11 cellular contexts compared by ENCODE assay signal in the genomic region with DNA sequence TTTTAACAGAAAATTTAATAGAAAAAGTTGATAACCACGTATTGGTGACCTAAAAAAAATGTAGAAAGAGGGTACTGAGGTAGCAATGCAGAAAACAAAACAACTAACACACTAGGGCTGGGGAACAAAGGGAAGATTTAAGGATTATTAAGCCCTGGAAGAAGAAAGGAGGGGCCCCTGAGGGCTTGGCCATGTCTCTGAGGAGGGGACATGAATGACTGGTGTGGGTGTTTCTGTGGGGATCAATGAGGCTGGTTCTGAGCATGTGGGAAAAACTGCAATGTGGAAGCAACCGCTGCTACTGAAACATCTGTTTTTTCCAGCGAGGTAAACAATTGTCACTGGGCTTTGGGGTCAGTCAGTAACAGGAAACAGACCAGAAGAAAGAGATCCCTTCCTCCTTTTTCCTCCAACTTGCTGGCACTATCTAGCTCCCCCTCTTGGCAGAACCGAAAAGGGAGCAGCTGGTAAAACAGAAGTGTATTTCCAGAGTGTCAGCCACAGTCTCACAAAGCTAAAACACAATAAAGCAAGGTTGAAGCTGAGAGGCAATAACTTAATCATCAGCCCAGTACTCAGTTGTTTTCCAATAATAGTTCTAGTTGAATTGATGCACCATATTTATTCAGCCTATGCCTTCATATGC. TPM values are rescaled to one million over a fixed set of nuclear protein-coding genes. Genes with fewer than 3 reads are reported as not detected.
DNase-seq lines count a peak whose midpoint lies in the region; ATAC-seq, FAIRE-seq and TF ChIP-seq lines count a peak whose summit lies in the region.
"Had no signal": no experiment of that assay in that cellular context is flagged by ENCODE, and none has a peak within 500 bp of the region (broad histone marks: within the 10 kb centered on the region; RNA-seq: fewer than 3 reads in every experiment).

No MANE protein-coding gene starts in this region.

- CTCF ChIA-PET in K562 (lab: Yijun Ruan, JAX; ENCODE audit: low intra/inter-chr PET ratio) = no interaction called here
- CTCF ChIA-PET in T-cell (lab: Charles Lee) = no interaction called here

- no peaks in the 10 kb centered on the region for H3K9me3 ChIP-seq in K562 (replicated peaks; ENCODE audit: control insufficient read depth, insufficient read depth, low read depth, low read length)

- H3K4me3 Mint-ChIP-seq in mesothelial cell of epicardium (no peak overlapping the region), T-cell (no peak overlapping the region)
- H3K4me3 Mint-ChIP-seq in natural killer cell treated with Interleukin-12 subunit alpha and Interleukin-12 subunit beta and Interleukin-15 and Interleukin-18, amount 100 ng/mL, for 72 hours = no peak overlapping the region

- TF ChIP-seq CTCF in LNCaP clone FGC (IDR thresholded peaks at IDR 0.05; ENCODE audit: control insufficient read depth, extremely low read depth, insufficient read depth) (peak; percentile 28; the same call in 1 of the 2 replicates), K562 (IDR thresholded peaks at IDR 0.05 in 2 of 3, conservative IDR thresholded peaks at IDR 0.05 in 1 of 3; ENCODE audit: insufficient read depth in 2 of 3, low read depth in 1 of 3, low read length in 3 of 3) (peak; percentile 59 to 67 (median 59)), mesothelial cell of epicardium (IDR thresholded peaks at IDR 0.05; ENCODE audit: unreplicated experiment) (peak; percentile 30)

- no peaks in the 10 kb centered on the region for H3K27me3 Mint-ChIP-seq in mesothelial cell of epicardium (ENCODE audit: low read depth)
- H3K27me3 Mint-ChIP-seq in T-cell = no peaks in the 10 kb centered on the region
- no peaks in the 10 kb centered on the region for H3K27me3 Mint-ChIP-seq in natural killer cell treated with Interleukin-12 subunit alpha and Interleukin-12 subunit beta and Interleukin-15 and Interleukin-18, amount 100 ng/mL, for 72 hours

- no peak for TF ChIP-seq EP300 in K562 (IDR thresholded peaks at IDR 0.05; ENCODE audit: low read length)

- peak; percentile 70 for FAIRE-seq in K562 (lab: Jason Lieb, UNC)

- H2AFZ ChIP-seq in K562 (ENCODE audit: low read depth, low read length) = no peak overlapping the region

- H3K27ac ChIP-seq in K562 (ENCODE audit: extremely low read depth, low read depth, low read length) = no peak overlapping the region
- H3K27ac ChIP-seq: SJSA1 had no signal

- H3K4me3 ChIP-seq in LNCaP clone FGC (ENCODE audit: low read depth, low read length) = no peak overlapping the region
- no peak overlapping the region for H3K4me3 ChIP-seq in K562
- H3K4me3 ChIP-seq: SJSA1 had no signal

- H3K9me1 ChIP-seq in K562 (ENCODE audit: control insufficient read depth, insufficient read depth, low read length) = no peaks in the 10 kb centered on the region

- peaks cover 2% of the 10 kb centered on the region for H3K36me3 Mint-ChIP-seq in mesothelial cell of epicardium
- peaks cover 17% of the 10 kb centered on the region for H3K36me3 Mint-ChIP-seq in T-cell
- peaks cover 9% of the 10 kb centered on the region for H3K36me3 Mint-ChIP-seq in natural killer cell treated with Interleukin-12 subunit alpha and Interleukin-12 subunit beta and Interleukin-15 and Interleukin-18, amount 100 ng/mL, for 72 hours

- no peak for TF ChIP-seq POLR2A in K562 (conservative IDR thresholded peaks at IDR 0.05)

- 7% methylated on average over 4 of the region's 4 CpGs for WGBS in K562 (ENCODE audit: insufficient coverage, low coverage, missing lambda C conversion rate)

- peak; percentile 85 for ATAC-seq in K562
- ATAC-seq in T-cell (replicated peaks in 1 of 4) = no peak
- no peak for ATAC-seq in natural killer cell treated with Interleukin-12 subunit alpha and Interleukin-12 subunit beta and Interleukin-15 and Interleukin-18, amount 100 ng/mL, for 72 hours
- no peak for ATAC-seq in HG02610 (IDR thresholded peaks at IDR 0.05; ENCODE audit: unreplicated experiment)

- POLR2A ChIA-PET in K562 (lab: Yijun Ruan, JAX) = interaction anchor here (0.7 kb wide), 1 partner anchor 116 kb away, joined by 3 read pairs; no protein-coding TSS in a partner anchor
- POLR2A ChIA-PET in T-cell (lab: Charles Lee) = no interaction called here

- H3K4me1 Mint-ChIP-seq in mesothelial cell of epicardium (no peaks in the 10 kb centered on the region), T-cell (no peaks in the 10 kb centered on the region)
- H3K4me1 Mint-ChIP-seq in natural killer cell treated with Interleukin-12 subunit alpha and Interleukin-12 subunit beta and Interleukin-15 and Interleukin-18, amount 100 ng/mL, for 72 hours (ENCODE audit: low read depth in 2 of 2) = no peaks in the 10 kb centered on the region

- peak in 1 of 2 experiments; percentile 39; a peak in 2 of 4 replicates for TF ChIP-seq RAD21 in K562 (CRISPR knock-in tag; conservative IDR thresholded peaks at IDR 0.05 in 1 of 2, IDR thresholded peaks at IDR 0.05 in 1 of 2)

- peaks cover 26% of the 10 kb centered on the region for H3K9me3 Mint-ChIP-seq in mesothelial cell of epicardium
- H3K9me3 Mint-ChIP-seq in T-cell = peaks cover 5 to 29% (median 11%) of the 10 kb centered on the region in 3 donors
- no peaks in the 10 kb centered on the region for H3K9me3 Mint-ChIP-seq in natural killer cell treated with Interleukin-12 subunit alpha and Interleukin-12 subunit beta and Interleukin-15 and Interleukin-18, amount 100 ng/mL, for 72 hours

- H3K27ac Mint-ChIP-seq in mesothelial cell of epicardium (no peak overlapping the region), T-cell (no peak overlapping the region)
- H3K27ac Mint-ChIP-seq in natural killer cell treated with Interleukin-12 subunit alpha and Interleukin-12 subunit beta and Interleukin-15 and Interleukin-18, amount 100 ng/mL, for 72 hours = no peak overlapping the region

- in situ Hi-C loops in K562 (cut with MboI) = no loop called here

- intact Hi-C loops in K562 (cut with micrococcal nuclease) = no loop called here

- peak; percentile 27 for DNase-seq in ELR (ENCODE audit: low read depth)
- DNase-seq in LNCaP clone FGC (ENCODE audit: low read depth) = no peak
- peak in 3 of 4 experiments; percentile 31 to 45 (median 43) for DNase-seq in K562 (ENCODE audit: extremely low read depth in 1 of 4, low spot score in 3 of 4)
- no peak for DNase-seq in mesothelial cell of epicardium (ENCODE audit: low spot score in 2 of 2, unreplicated experiment in 2 of 2)
- no peak for DNase-seq in T-cell
- DNase-seq in natural killer cell treated with Interleukin-12 subunit alpha and Interleukin-12 subunit beta and Interleukin-15 and Interleukin-18, amount 100 ng/mL, for 72 hours (ENCODE audit: low spot score) = no peak
- no peak for DNase-seq in stimulated activated CD4-positive, alpha-beta T cell treated with anti-CD3 and anti-CD28 coated beads, Interleukin-15, amount 100 ng/mL, for 24 hours
- DNase-seq: effector CD8-positive, alpha-beta T cell; stimulated activated CD4-positive, alpha-beta T cell treated with anti-CD3 and anti-CD28 coated beads, Interleukin-4, amount 100 ng/mL, for 1 hour had no signal

- H4K20me1 ChIP-seq in K562 (replicated peaks; ENCODE audit: control insufficient read depth, insufficient read depth, low read length) = no peaks in the 10 kb centered on the region

- H3K9ac ChIP-seq in K562 (ENCODE audit: insufficient read depth in 1 of 2, low read depth in 2 of 2, low read length in 2 of 2) = no peak overlapping the region

- no peaks in the 10 kb centered on the region for H3K27me3 ChIP-seq in K562 (ENCODE audit: control insufficient read depth in 2 of 2, insufficient read depth in 2 of 2, low read length in 2 of 2)
- H3K27me3 ChIP-seq: SJSA1 had no signal

- H3K4me1 ChIP-seq in K562 (replicated peaks in 1 of 2; ENCODE audit: control insufficient read depth in 2 of 2, insufficient read depth in 2 of 2, low read length in 2 of 2) = no peaks in the 10 kb centered on the region
- H3K4me1 ChIP-seq: SJSA1 had no signal

- H3K4me2 ChIP-seq in K562 (ENCODE audit: insufficient read depth, low read length) = no peak overlapping the region

- no peaks in the 10 kb centered on the region for H3K79me2 ChIP-seq in K562 (ENCODE audit: control insufficient read depth, insufficient read depth, low read length)

- no TSS peak for BruUV-seq in K562 (replicated peaks; lab: Mats Ljungman, UMichigan)

- no peaks in the 10 kb centered on the region for H3K36me3 ChIP-seq in K562 (ENCODE audit: control insufficient read depth, insufficient read depth, low read length)
- H3K36me3 ChIP-seq: SJSA1 had no signal

RNA-seq across cellular contexts. Expression of a gene that starts 48.3 kb away (rescaled TPM):
- total RNA-seq in K562 (2011; cell fraction: chromatin; rRNA removed; ENCODE audit: low replicate concordance) = 63.3 and 105 TPM in 2 replicates
- total RNA-seq in K562 (2011; cell fraction: nucleolus; rRNA removed) = 33.5 and 38.3 TPM in 2 replicates
- total RNA-seq in K562 (2011; cell fraction: nucleoplasm; rRNA removed) = 54.5 and 67.1 TPM in 2 replicates
- total RNA-seq in K562 (2014; rRNA removed) (26.2 and 30.2 TPM in 2 replicates), K562 (2014; rRNA removed; fragmentation: Illumina TruSeq; extraction: Trizol) (44.4 and 46.2 TPM in 2 replicates), K562 (2015; rRNA removed; fragmentation: Illumina TruSeq; extraction: Trizol) (29.5 and 32.4 TPM in 2 replicates), K562 (2021) (29.1 and 32.2 TPM in 2 replicates), mesothelial cell of epicardium (23.3 to 26.8 TPM (median 24.0 TPM) in 3 replicates), T-cell (10 to 100 TPM in 4 of 5 donors, 1 to 10 TPM in 1; 7.7 to 14.9 (median 13.4) TPM)
- polyA plus RNA-seq in K562 (2011; rRNA removed) (32.1 and 46.8 TPM in 2 replicates), K562 (2014; fragmentation: Illumina TruSeq; extraction: Trizol) (36.9 and 41.1 TPM in 2 replicates), K562 (2014; fragmentation: Nextera tagmentation; extraction: Ambion mirVana) (10 to 100 TPM; 36.6 to 40.7 TPM), K562 (2014; rRNA removed) (28.3 and 38.4 TPM in 2 replicates)
- 11.9 and 39.5 TPM in 2 replicates for polyA plus RNA-seq in K562 (2011; cell fraction: cytosol; rRNA removed)
- polyA plus RNA-seq in K562 (2011; cell fraction: nucleus; rRNA removed) = 38.0 and 40.7 TPM in 2 replicates
- 22.4 and 28.9 TPM in 2 replicates for polyA plus RNA-seq in K562 (2012)
- 48.5 and 54.2 TPM in 2 replicates for polyA minus RNA-seq in K562 (2011; rRNA and poly(A)+ RNA removed)
- polyA minus RNA-seq in K562 (2011; cell fraction: cytosol; rRNA and poly(A)+ RNA removed) = 10.5 and 16.6 TPM in 2 replicates
- polyA minus RNA-seq in K562 (2011; cell fraction: nucleus; rRNA and poly(A)+ RNA removed) = 20.2 and 38.1 TPM in 2 replicates
- 10 to 100 TPM; 20.5 to 40.9 TPM for total RNA-seq in natural killer cell treated with Interleukin-12 subunit alpha and Interleukin-12 subunit beta and Interleukin-15 and Interleukin-18, amount 100 ng/mL, for 72 hours

RNA-seq across cellular contexts. Expression of a gene that starts 48.7 kb away (rescaled TPM):
- total RNA-seq in K562 (2011; cell fraction: chromatin; rRNA removed; ENCODE audit: low replicate concordance) = 239 and 473 TPM in 2 replicates
- 160 and 181 TPM in 2 replicates for total RNA-seq in K562 (2011; cell fraction: nucleolus; rRNA removed)
- 271 and 310 TPM in 2 replicates for total RNA-seq in K562 (2011; cell fraction: nucleoplasm; rRNA removed)
- total RNA-seq in K562 (2014; rRNA removed) = 1,056 and 1,105 TPM in 2 replicates
- 1,310 and 1,339 TPM in 2 replicates for total RNA-seq in K562 (2014; rRNA removed; fragmentation: Illumina TruSeq; extraction: Trizol)
- 1,290 and 1,307 TPM in 2 replicates for total RNA-seq in K562 (2015; rRNA removed; fragmentation: Illumina TruSeq; extraction: Trizol)
- total RNA-seq in K562 (2021) = 782 and 792 TPM in 2 replicates
- polyA plus RNA-seq in K562 (2011; rRNA removed) = 773 and 1,153 TPM in 2 replicates
- polyA plus RNA-seq in K562 (2011; cell fraction: cytosol; rRNA removed) = 486 and 691 TPM in 2 replicates
- 304 and 417 TPM in 2 replicates for polyA plus RNA-seq in K562 (2011; cell fraction: nucleus; rRNA removed)
- 564 and 1,172 TPM in 2 replicates for polyA plus RNA-seq in K562 (2012)
- polyA plus RNA-seq in K562 (2014; fragmentation: Illumina TruSeq; extraction: Trizol) = 1,097 and 1,170 TPM in 2 replicates
- polyA plus RNA-seq in K562 (2014; fragmentation: Nextera tagmentation; extraction: Ambion mirVana) = 1,000 to 10,000 TPM in 1 of 2 experiments, 100 to 1,000 TPM in 1; 926 to 1,606 TPM
- 798 and 941 TPM in 2 replicates for polyA plus RNA-seq in K562 (2014; rRNA removed)
- 2,049 and 2,472 TPM in 2 replicates for polyA minus RNA-seq in K562 (2011; rRNA and poly(A)+ RNA removed)
- polyA minus RNA-seq in K562 (2011; cell fraction: cytosol; rRNA and poly(A)+ RNA removed) = 548 and 692 TPM in 2 replicates
- 155 and 246 TPM in 2 replicates for polyA minus RNA-seq in K562 (2011; cell fraction: nucleus; rRNA and poly(A)+ RNA removed)
- 141 to 145 TPM (median 142 TPM) in 3 replicates for total RNA-seq in mesothelial cell of epicardium
- 100 to 1,000 TPM in 3 of 5 donors, 10 to 100 TPM in 2; 63.3 to 111 (median 105) TPM for total RNA-seq in T-cell
- total RNA-seq in natural killer cell treated with Interleukin-12 subunit alpha and Interleukin-12 subunit beta and Interleukin-15 and Interleukin-18, amount 100 ng/mL, for 72 hours = 100 to 1,000 TPM; 311 to 417 TPM

Comparison
In these comparisons a context has a peak if more than half of its experiments do, and no peak if none do; other contexts are left out.
1. DNase-seq: peak in ELR (single experiment) and K562 (3 of 4); none in LNCaP clone FGC (single experiment), mesothelial cell of epicardium (0 of 2), T-cell (0 of 34), natural killer cell treated with Interleukin-12 subunit alpha and Interleukin-12 subunit beta and Interleukin-15 and Interleukin-18, amount 100 ng/mL, for 72 hours (single experiment) and stimulated activated CD4-positive, alpha-beta T cell treated with anti-CD3 and anti-CD28 coated beads, Interleukin-15, amount 100 ng/mL, for 24 hours (single experiment).
2. Peak in every context shown above with its lines, with median percentiles within 50 percentile points of each other: CTCF ChIP-seq.